Comparison of ENCODE assay signal across 8 cellular contexts in the genomic region with DNA sequence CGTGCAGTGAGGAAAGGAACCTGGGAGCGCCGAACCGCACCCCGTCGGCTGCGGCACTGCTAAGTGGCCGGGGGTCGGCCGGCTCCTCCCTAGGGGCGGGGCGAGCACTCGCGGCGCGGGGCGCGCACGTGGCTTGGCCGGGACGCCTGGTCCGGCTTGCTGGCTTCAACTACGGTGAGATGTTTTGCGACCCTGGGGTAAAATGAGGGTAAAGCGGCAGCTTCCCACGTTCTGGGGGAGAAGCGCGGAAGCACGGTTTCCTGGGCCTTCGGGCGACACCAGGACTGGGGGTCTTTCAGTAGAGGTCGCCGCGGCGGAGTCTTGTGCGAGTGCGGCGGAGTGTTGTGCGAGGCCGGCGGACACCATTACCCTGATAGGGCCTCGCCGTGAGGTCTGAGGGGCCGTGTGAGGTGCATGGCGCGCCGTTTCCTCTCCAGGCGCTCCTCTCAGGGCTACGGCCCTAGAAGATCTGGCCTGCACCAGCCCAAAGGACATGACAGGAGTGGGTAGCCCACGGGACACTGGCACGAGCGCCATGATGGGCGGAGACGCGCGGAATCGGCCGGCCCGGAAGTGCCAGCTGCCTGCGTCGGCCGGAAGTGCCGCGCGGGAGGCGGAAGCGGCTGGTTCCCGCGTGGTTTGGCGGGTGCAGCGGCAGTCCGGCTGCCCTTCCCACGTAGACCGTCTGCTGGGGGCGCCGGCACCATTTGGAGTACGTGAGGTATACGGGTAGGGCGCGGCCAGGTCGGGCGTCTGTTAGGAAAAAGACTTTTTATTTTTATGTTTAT. TPM values are rescaled to one million over a fixed set of nuclear protein-coding genes. Genes with fewer than 3 reads are reported as not detected.
DNase-seq lines count a peak whose midpoint lies in the region; ATAC-seq and TF ChIP-seq lines count a peak whose summit lies in the region.

A gene with protein sequence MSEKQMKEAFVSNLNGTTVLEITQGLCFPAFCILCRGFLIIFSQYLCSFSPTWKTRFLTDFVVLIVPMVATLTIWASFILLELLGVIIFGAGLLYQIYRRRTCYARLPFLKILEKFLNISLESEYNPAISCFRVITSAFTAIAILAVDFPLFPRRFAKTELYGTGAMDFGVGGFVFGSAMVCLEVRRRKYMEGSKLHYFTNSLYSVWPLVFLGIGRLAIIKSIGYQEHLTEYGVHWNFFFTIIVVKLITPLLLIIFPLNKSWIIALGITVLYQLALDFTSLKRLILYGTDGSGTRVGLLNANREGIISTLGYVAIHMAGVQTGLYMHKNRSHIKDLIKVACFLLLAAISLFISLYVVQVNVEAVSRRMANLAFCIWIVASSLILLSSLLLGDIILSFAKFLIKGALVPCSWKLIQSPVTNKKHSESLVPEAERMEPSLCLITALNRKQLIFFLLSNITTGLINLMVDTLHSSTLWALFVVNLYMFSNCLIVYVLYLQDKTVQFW (plus strand): TSS at position 107 of the 788 bp plus-strand sequence. CDS start 2,115 bp downstream, outside the sequence.

- H3K4me3 ChIP-seq in DOHH2 (ENCODE audit: low read length) (peak within 1 kb of the TSS; percentile 97), GM23338 (peak within 1 kb of the TSS; percentile 96), RWPE2 (ENCODE audit: severe bottlenecking) (peak within 1 kb of the TSS; percentile 70), fibroblast of mammary gland (ENCODE audit: control insufficient read depth, low read depth, low read length) (peak within 1 kb of the TSS; percentile 87)

- peaks cover 69% of the 10 kb centered on the region for H3K36me3 Mint-ChIP-seq in GM23338 (ENCODE audit: low read depth)
- H3K36me3 Mint-ChIP-seq in activated T-helper 17 cell treated with anti-CD3 and anti-CD28 coated beads, Interleukin-2, amount 50 U/mL, for 72 hours (ENCODE audit: low read depth), result peaks cover 89% of the 10 kb centered on the region
- peaks cover 4% of the 10 kb centered on the region for H3K36me3 Mint-ChIP-seq in natural killer cell treated with Interleukin-12 subunit alpha and Interleukin-12 subunit beta and Interleukin-15 and Interleukin-18, amount 100 ng/mL, for 72 hours

- no peak for TF ChIP-seq CTCF in DOHH2 (IDR thresholded peaks at IDR 0.05; ENCODE audit: low read depth, low read length, poor library complexity, severe bottlenecking)
- TF ChIP-seq CTCF in GM23338 (conservative IDR thresholded peaks at IDR 0.05; ENCODE audit: low read depth in 2 of 2), result no peak; a peak in 1 of 4 replicates
- TF ChIP-seq CTCF in RWPE2 (IDR thresholded peaks at IDR 0.05; ENCODE audit: poor library complexity, severe bottlenecking), result peak; percentile 6
- no peak for TF ChIP-seq CTCF in fibroblast of mammary gland (conservative IDR thresholded peaks at IDR 0.05; ENCODE audit: control insufficient read depth, insufficient read depth, low read depth, low read length)

- peak; percentile 95 for DNase-seq in GM23338 (ENCODE audit: low spot score)
- peak; percentile 92 for DNase-seq in LoVo (ENCODE audit: low spot score)
- peak; percentile 94 for DNase-seq in RWPE2 (ENCODE audit: low spot score)
- peak; percentile 84 for DNase-seq in fibroblast of mammary gland (ENCODE audit: low read depth)
- DNase-seq in natural killer cell treated with Interleukin-12 subunit alpha and Interleukin-12 subunit beta and Interleukin-15 and Interleukin-18, amount 100 ng/mL, for 72 hours (ENCODE audit: low spot score), result peak; percentile 91
- DNase-seq in stimulated activated naive CD4-positive, alpha-beta T cell treated with Interleukin-2 at 50 U/mL for 16 hours (lab: John Stamatoyannopoulos, UW), result peak; percentile 87

- H3K36me3 ChIP-seq in DOHH2 (ENCODE audit: control insufficient read depth, low read length) (peaks cover 74% of the 10 kb centered on the region), GM23338 (ENCODE audit: insufficient read depth) (peaks cover 42% of the 10 kb centered on the region), RWPE2 (ENCODE audit: low read depth) (peaks cover 60% of the 10 kb centered on the region)

- peak; percentile 89 for ATAC-seq in GM23338
- ATAC-seq in RWPE2 (ENCODE audit: low read depth), result peak; percentile 82
- ATAC-seq in activated T-helper 17 cell treated with anti-CD3 and anti-CD28 coated beads, Interleukin-2, amount 50 U/mL, for 72 hours (replicated peaks), result peak; percentile 91
- ATAC-seq in natural killer cell treated with Interleukin-12 subunit alpha and Interleukin-12 subunit beta and Interleukin-15 and Interleukin-18, amount 100 ng/mL, for 72 hours, result peak; percentile 92 to 93

- peaks cover 10% of the 10 kb centered on the region; the same call in 2 of the 3 replicates for H3K9me3 Mint-ChIP-seq in GM23338
- no peaks in the 10 kb centered on the region for H3K9me3 Mint-ChIP-seq in activated T-helper 17 cell treated with anti-CD3 and anti-CD28 coated beads, Interleukin-2, amount 50 U/mL, for 72 hours
- H3K9me3 Mint-ChIP-seq in natural killer cell treated with Interleukin-12 subunit alpha and Interleukin-12 subunit beta and Interleukin-15 and Interleukin-18, amount 100 ng/mL, for 72 hours, result no peaks in the 10 kb centered on the region

- peaks cover 65% of the 10 kb centered on the region for H3K79me2 ChIP-seq in DOHH2 (ENCODE audit: control insufficient read depth, low read length)
- peaks cover 54% of the 10 kb centered on the region for H3K79me2 ChIP-seq in GM23338 (replicated peaks; ENCODE audit: insufficient read depth)

- peak within 1 kb of the TSS; percentile 89 for H3K4me2 ChIP-seq in DOHH2 (ENCODE audit: low read length)
- H3K4me2 ChIP-seq in GM23338, result peak within 1 kb of the TSS; percentile 98

- peaks cover 17% of the 10 kb centered on the region for H3K4me1 Mint-ChIP-seq in GM23338
- H3K4me1 Mint-ChIP-seq in activated T-helper 17 cell treated with anti-CD3 and anti-CD28 coated beads, Interleukin-2, amount 50 U/mL, for 72 hours, result peaks cover 18% of the 10 kb centered on the region
- H3K4me1 Mint-ChIP-seq in natural killer cell treated with Interleukin-12 subunit alpha and Interleukin-12 subunit beta and Interleukin-15 and Interleukin-18, amount 100 ng/mL, for 72 hours (ENCODE audit: low read depth in 2 of 2), result peaks cover 26 to 31% of the 10 kb centered on the region in 2 donors

- H3K9me2 ChIP-seq in DOHH2 (replicated peaks; ENCODE audit: control insufficient read depth, low read length) (no peaks in the 10 kb centered on the region), GM23338 (ENCODE audit: insufficient read depth) (no peaks in the 10 kb centered on the region)

- H2AFZ ChIP-seq in GM23338, result peak within 1 kb of the TSS; percentile 88

- H4K20me1 ChIP-seq in DOHH2 (ENCODE audit: control insufficient read depth, insufficient read depth, low read depth, low read length) (no peaks in the 10 kb centered on the region), GM23338 (replicated peaks; ENCODE audit: insufficient read depth) (peaks cover 14% of the 10 kb centered on the region; the same call in 1 of the 2 replicates)

- H3K27ac ChIP-seq in DOHH2 (ENCODE audit: low read depth, low read length) (peak within 1 kb of the TSS; percentile 80), GM23338 (ENCODE audit: low read depth) (peak within 1 kb of the TSS; percentile 99), RWPE2 (ENCODE audit: poor library complexity, severe bottlenecking) (peak within 1 kb of the TSS; percentile 90)

- peak within 1 kb of the TSS; percentile 99 for H3K4me3 Mint-ChIP-seq in GM23338
- H3K4me3 Mint-ChIP-seq in activated T-helper 17 cell treated with anti-CD3 and anti-CD28 coated beads, Interleukin-2, amount 50 U/mL, for 72 hours, result peak within 1 kb of the TSS; percentile 97
- H3K4me3 Mint-ChIP-seq in natural killer cell treated with Interleukin-12 subunit alpha and Interleukin-12 subunit beta and Interleukin-15 and Interleukin-18, amount 100 ng/mL, for 72 hours, result peak within 1 kb of the TSS; percentile 96

- peaks cover 37% of the 10 kb centered on the region for H3K4me1 ChIP-seq in DOHH2 (ENCODE audit: control insufficient read depth, low read length)
- peaks cover 11% of the 10 kb centered on the region for H3K4me1 ChIP-seq in GM23338 (ENCODE audit: insufficient read depth)
- no peaks in the 10 kb centered on the region for H3K4me1 ChIP-seq in RWPE2 (ENCODE audit: insufficient read depth, poor library complexity, severe bottlenecking)

- peaks cover 27% of the 10 kb centered on the region for H3F3A ChIP-seq in DOHH2 (ENCODE audit: control insufficient read depth, insufficient read depth)
- peaks cover 29% of the 10 kb centered on the region for H3F3A ChIP-seq in GM23338 (replicated peaks; ENCODE audit: low read depth)

- peak within 1 kb of the TSS; percentile 99 for H3K27ac Mint-ChIP-seq in GM23338
- H3K27ac Mint-ChIP-seq in activated T-helper 17 cell treated with anti-CD3 and anti-CD28 coated beads, Interleukin-2, amount 50 U/mL, for 72 hours, result peak within 1 kb of the TSS; percentile 93
- H3K27ac Mint-ChIP-seq in natural killer cell treated with Interleukin-12 subunit alpha and Interleukin-12 subunit beta and Interleukin-15 and Interleukin-18, amount 100 ng/mL, for 72 hours, result peak within 1 kb of the TSS; percentile 87 to 93

- H3K9me3 ChIP-seq in DOHH2 (ENCODE audit: control insufficient read depth, insufficient read depth, low read length) (no peaks in the 10 kb centered on the region), RWPE2 (ENCODE audit: severe bottlenecking) (no peaks in the 10 kb centered on the region)

- no peaks in the 10 kb centered on the region for H3K27me3 ChIP-seq in DOHH2 (ENCODE audit: control insufficient read depth, low read length)
- H3K27me3 ChIP-seq in GM23338 (ENCODE audit: insufficient read depth), result no peaks in the 10 kb centered on the region
- no peaks in the 10 kb centered on the region for H3K27me3 ChIP-seq in RWPE2 (ENCODE audit: insufficient read depth, poor library complexity, severe bottlenecking)

- peaks cover 14% of the 10 kb centered on the region for H3K27me3 Mint-ChIP-seq in GM23338 (ENCODE audit: insufficient read depth, low read depth, poor library complexity)
- H3K27me3 Mint-ChIP-seq in activated T-helper 17 cell treated with anti-CD3 and anti-CD28 coated beads, Interleukin-2, amount 50 U/mL, for 72 hours, result no peaks in the 10 kb centered on the region
- no peaks in the 10 kb centered on the region for H3K27me3 Mint-ChIP-seq in natural killer cell treated with Interleukin-12 subunit alpha and Interleukin-12 subunit beta and Interleukin-15 and Interleukin-18, amount 100 ng/mL, for 72 hours

RNA-seq across cellular contexts. Expression of the gene that starts here (rescaled TPM):
- 15.8 and 17.2 TPM in 2 replicates for total RNA-seq in GM23338 (2014; rRNA removed; shearing (Covaris generic))
- polyA plus RNA-seq in GM23338 (2016; fragmentation: Nextera tagmentation; extraction: Ambion mirVana), result 5.5 and 8.0 TPM in 2 replicates
- total RNA-seq in activated T-helper 17 cell treated with anti-CD3 and anti-CD28 coated beads, Interleukin-2, amount 50 U/mL, for 72 hours, result 10 to 100 TPM in 1 of 2 donors, 1 to 10 TPM in 1; 9.0 to 22.2 TPM
- 10 to 100 TPM; 13.0 to 21.5 TPM for total RNA-seq in natural killer cell treated with Interleukin-12 subunit alpha and Interleukin-12 subunit beta and Interleukin-15 and Interleukin-18, amount 100 ng/mL, for 72 hours

Comparison
In these comparisons a context has a peak if more than half of its experiments do, and no peak if none do; other contexts are left out.
1. Peak in every context shown above with its lines: DNase-seq, ATAC-seq, H3K4me3 ChIP-seq and H3K27ac ChIP-seq.